11 cellular contexts compared by ENCODE assay signal in the genomic region with DNA sequence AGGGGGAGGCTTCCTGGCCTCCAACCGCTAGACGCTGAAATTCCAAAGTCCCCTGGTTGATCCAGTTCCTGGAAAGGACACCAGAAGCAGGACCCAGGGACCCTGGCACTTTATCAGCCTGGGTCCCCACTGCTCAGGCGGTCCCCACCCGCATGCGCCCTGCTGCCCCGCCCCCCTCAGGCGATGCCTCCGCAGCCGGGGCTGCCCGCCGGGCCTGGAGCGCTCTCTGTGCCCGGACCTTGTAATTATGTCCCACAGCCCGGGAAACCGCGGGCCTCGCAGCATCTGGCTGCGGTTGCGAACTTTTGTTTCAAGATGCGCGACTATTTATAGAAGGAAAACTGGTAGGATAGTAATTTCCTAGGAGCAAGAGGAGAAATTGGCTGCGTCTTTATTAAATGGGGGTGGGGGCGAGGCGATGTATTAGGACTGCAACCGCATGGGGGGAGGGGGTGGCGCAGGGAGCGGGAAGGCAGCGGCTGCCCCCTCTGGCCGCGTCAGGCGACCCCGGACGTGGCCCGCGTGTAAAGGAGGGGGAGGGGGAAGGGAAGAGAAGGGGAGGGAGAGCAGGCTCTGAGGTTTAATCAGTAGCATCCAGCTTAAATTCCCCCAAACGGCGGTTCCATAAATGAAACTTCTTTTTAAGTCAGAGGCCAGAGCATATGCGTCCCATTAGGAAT. TPM values are rescaled to one million over a fixed set of nuclear protein-coding genes. Genes with fewer than 3 reads are reported as not detected.
DNase-seq lines count a peak whose midpoint lies in the region; ATAC-seq and TF ChIP-seq lines count a peak whose summit lies in the region.
"Had no signal": no experiment of that assay in that cellular context is flagged by ENCODE, and none has a peak within 500 bp of the region (broad histone marks: within the 10 kb centered on the region; RNA-seq: fewer than 3 reads in every experiment).

No MANE protein-coding gene starts in this region.

- H3K4me3 ChIP-seq in NB4 (ENCODE audit: low read depth, low read length) (no peak overlapping the region), epithelial cell of proximal tubule (ENCODE audit: low read depth, low read length) (peak overlapping the region; percentile 54), osteoblast (ENCODE audit: insufficient read depth, low read length) (peak overlapping the region; percentile 62)

- no peak overlapping the region for H3K27ac ChIP-seq in osteoblast (ENCODE audit: low read depth, low read length)

- POLR2A ChIA-PET in GM10248 (lab: Yijun Ruan, JAX), result no interaction called here

- peak overlapping the region; percentile 72 for H3K4me2 ChIP-seq in osteoblast (ENCODE audit: insufficient read depth, low read length)

- no peak for TF ChIP-seq POLR2A in NB4 (IDR thresholded peaks at IDR 0.05; ENCODE audit: extremely low read depth, insufficient read length)

- no peak for TF ChIP-seq CTCF in Calu3 (IDR thresholded peaks at IDR 0.05; ENCODE audit: unreplicated experiment)
- no peak for TF ChIP-seq CTCF in NB4 (IDR thresholded peaks at IDR 0.05; ENCODE audit: low read depth, low read length)
- no peak for TF ChIP-seq CTCF in epithelial cell of proximal tubule (conservative IDR thresholded peaks at IDR 0.05; ENCODE audit: low read depth, low read length)
- TF ChIP-seq CTCF in osteoblast (IDR thresholded peaks at IDR 0.05; ENCODE audit: extremely low read depth, low read depth, low read length), result no peak
- no peak for TF ChIP-seq CTCF in GM10248 (IDR thresholded peaks at IDR 0.05; ENCODE audit: control extremely low read depth, extremely low read depth, low read depth, missing control alignments)

- H3K27ac Mint-ChIP-seq in Calu3 (ENCODE audit: unreplicated experiment), result no peak overlapping the region

- H3K4me1 ChIP-seq in osteoblast (ENCODE audit: insufficient read depth, low read length), result peaks cover 20% of the 10 kb centered on the region

- H2AFZ ChIP-seq in osteoblast (ENCODE audit: low read length), result no peak overlapping the region

- no peaks in the 10 kb centered on the region for H3K9me3 Mint-ChIP-seq in Calu3 (ENCODE audit: low read depth, unreplicated experiment)

- intact Hi-C loops in Calu3 (cut with micrococcal nuclease; ENCODE audit: unreplicated experiment), result no loop called here

- DNase-seq in Calu3, result no peak
- peak; percentile 73 for DNase-seq in NB4 (ENCODE audit: low read depth)
- DNase-seq in epithelial cell of proximal tubule (ENCODE audit: low read depth), result no peak
- peak; percentile 90 for DNase-seq in osteoblast (ENCODE audit: insufficient read length, low spot score, missing footprints)
- no peak for DNase-seq in GM10248 (ENCODE audit: extremely low spot score)
- DNase-seq in hippocampal formation (lab: John Stamatoyannopoulos, UW), result no peak
- DNase-seq: NCI-H1417 treated with DMSO at 0.1 percent for 48 hours; stimulated activated CD4-positive, alpha-beta T cell treated with anti-CD3 and anti-CD28 coated beads, Interleukin-4, amount 100 ng/mL, for 4 hours had no signal

- H3K9me3 ChIP-seq in osteoblast (ENCODE audit: low read depth, low read length), result no peaks in the 10 kb centered on the region

- peaks cover 47% of the 10 kb centered on the region for H3K4me1 Mint-ChIP-seq in Calu3 (ENCODE audit: low read depth, unreplicated experiment)

- H3K36me3 Mint-ChIP-seq in Calu3 (ENCODE audit: insufficient read depth, unreplicated experiment), result peaks cover 46% of the 10 kb centered on the region

- no peaks in the 10 kb centered on the region for H3K79me2 ChIP-seq in osteoblast (ENCODE audit: insufficient read depth, low read length)

- H3K27me3 ChIP-seq in osteoblast (ENCODE audit: insufficient read depth, low read length), result peaks cover 48% of the 10 kb centered on the region

- ATAC-seq in HG02759 (IDR thresholded peaks at IDR 0.05; ENCODE audit: unreplicated experiment) (no peak), GM21367 (IDR thresholded peaks at IDR 0.05; ENCODE audit: unreplicated experiment) (no peak)

- CTCF ChIA-PET in Calu3 (lab: Charles Lee) (no interaction called here), GM10248 (lab: Yijun Ruan, JAX) (interaction anchor here (1.6 kb wide), 1 partner anchor 35 kb away, joined by 3 read pairs; no protein-coding TSS in a partner anchor)

- H3K4me3 Mint-ChIP-seq in Calu3 (ENCODE audit: low read depth, unreplicated experiment), result peak overlapping the region; percentile 42

- peaks cover 14% of the 10 kb centered on the region for H4K20me1 ChIP-seq in osteoblast (ENCODE audit: insufficient read depth, low read length)

- H3K27me3 Mint-ChIP-seq in Calu3 (ENCODE audit: unreplicated experiment), result no peaks in the 10 kb centered on the region

- no TSS peak for BruUV-seq in Calu3 (replicated peaks; lab: Mats Ljungman, UMichigan)

- H3K36me3 ChIP-seq in osteoblast (ENCODE audit: insufficient read depth, low read length), result no peaks in the 10 kb centered on the region

RNA-seq across cellular contexts. Expression of gene WNT7B, which starts 6.1 kb away (rescaled TPM):
- total RNA-seq in Calu3 (2022) (97.0 and 100.0 TPM in 2 replicates), epithelial cell of proximal tubule (30.1 and 112 TPM in 2 replicates), osteoblast (0.59 TPM in 1 of 2 replicates, not detected in the other)
- total RNA-seq: mononuclear cell had no signal

Comparison
In these comparisons a context has a peak if more than half of its experiments do, and no peak if none do; other contexts are left out.
1. DNase-seq: peak in NB4 (single experiment) and osteoblast (single experiment); none in Calu3 (single experiment), epithelial cell of proximal tubule (single experiment), GM10248 (single experiment) and hippocampal formation (0 of 2).
2. RNA of gene WNT7B, which starts 6.1 kb away (total RNA-seq): 97.0 to 100.0 TPM in Calu3 and 30.1 to 112 TPM in epithelial cell of proximal tubule; 0.59 TPM in osteoblast; every median in the first group is over 10 times any median in the second.